ENCODE assay signal across 25 cellular contexts in genomic region chr17:83122834-83123233, GRCh38. TPM values are rescaled to one million over a fixed set of nuclear protein-coding genes. Genes with fewer than 3 reads are reported as not detected.
DNase-seq lines count a peak whose midpoint lies in the region; ATAC-seq and TF ChIP-seq lines count a peak whose summit lies in the region.
"Had no signal": no experiment of that assay in that cellular context is flagged by ENCODE, and none has a peak within 500 bp of the region (broad histone marks: within the 10 kb centered on the region; RNA-seq: fewer than 3 reads in every experiment).

No MANE protein-coding gene starts in this region.

- H3K9me3 ChIP-seq in heart left ventricle: no peaks in the 10 kb centered on the region
- H3K9me3 ChIP-seq in aorta (ENCODE audit: control insufficient read depth, low read length): no peaks in the 10 kb centered on the region
- H3K9me3 ChIP-seq: psoas muscle, SJCRH30 had no signal

- H3K27ac Mint-ChIP-seq in natural killer cell treated with Interleukin-12 subunit alpha and Interleukin-12 subunit beta and Interleukin-15 and Interleukin-18, amount 100 ng/mL, for 72 hours: peak overlapping the region; percentile 18 to 38
- H3K27ac Mint-ChIP-seq: activated naive CD4-positive, alpha-beta T cell treated with anti-CD3 and anti-CD28 coated beads, Interleukin-2, amount 50 U/mL, for 24 hours; activated T-cell treated with anti-CD3 and anti-CD28 coated beads, Interleukin-2, amount 50 U/mL, for 24 hours; HFFc6; memory B cell; nephron had no signal

- no peaks in the 10 kb centered on the region for H3K9me3 Mint-ChIP-seq in natural killer cell treated with Interleukin-12 subunit alpha and Interleukin-12 subunit beta and Interleukin-15 and Interleukin-18, amount 100 ng/mL, for 72 hours
- H3K9me3 Mint-ChIP-seq: activated naive CD4-positive, alpha-beta T cell treated with anti-CD3 and anti-CD28 coated beads, Interleukin-2, amount 50 U/mL, for 24 hours; activated T-cell treated with anti-CD3 and anti-CD28 coated beads, Interleukin-2, amount 50 U/mL, for 24 hours; CD8-positive, alpha-beta T cell; HFFc6 had no signal

- H3K27me3 ChIP-seq in heart left ventricle: peaks cover 0 to 4% (median 0%) of the 10 kb centered on the region in 9 donors
- no peaks in the 10 kb centered on the region for H3K27me3 ChIP-seq in aorta (ENCODE audit: control insufficient read depth in 1 of 2, insufficient read depth in 2 of 2, low read length in 1 of 2)

- no peak overlapping the region for H3K27ac ChIP-seq in heart left ventricle
- no peak overlapping the region for H3K27ac ChIP-seq in coronary artery
- H3K27ac ChIP-seq in aorta (ENCODE audit: low read depth in 1 of 2, low read length in 2 of 2): no peak overlapping the region
- H3K27ac ChIP-seq: hepatocyte, psoas muscle, SJCRH30, WERI-Rb-1 had no signal

- no peak for ATAC-seq in heart left ventricle
- ATAC-seq in natural killer cell treated with Interleukin-12 subunit alpha and Interleukin-12 subunit beta and Interleukin-15 and Interleukin-18, amount 100 ng/mL, for 72 hours: no peak
- peak; percentile 37 for ATAC-seq in aorta (ENCODE audit: low FRiP score)
- ATAC-seq in HG02884 (IDR thresholded peaks at IDR 0.05; ENCODE audit: unreplicated experiment): no peak
- ATAC-seq: CD8-positive, alpha-beta T cell had no signal

- H3K4me3 ChIP-seq in heart left ventricle (no peak overlapping the region), coronary artery (no peak overlapping the region), aorta (ENCODE audit: low read length in 2 of 2) (no peak overlapping the region)
- H3K4me3 ChIP-seq: hepatocyte, psoas muscle, SJCRH30 had no signal

- 72 to 84% (median 81%) methylated on average over 16 of the region's 16 CpGs for WGBS in heart left ventricle, 4 donors
- WGBS in aorta, 2 donors: 81 to 88% methylated on average over 16 of the region's 16 CpGs

- H3K36me3 ChIP-seq in heart left ventricle (no peaks in the 10 kb centered on the region), aorta (ENCODE audit: control insufficient read depth in 1 of 2, insufficient read depth in 2 of 2, low read length in 1 of 2) (no peaks in the 10 kb centered on the region)
- H3K36me3 ChIP-seq: SJCRH30, WERI-Rb-1 had no signal

- H3K4me1 ChIP-seq in heart left ventricle (peaks cover 0 to 24% (median 5%) of the 10 kb centered on the region in 12 donors), aorta (ENCODE audit: control insufficient read depth in 1 of 2, insufficient read depth in 2 of 2, low read length in 2 of 2) (no peaks in the 10 kb centered on the region)
- H3K4me1 ChIP-seq: psoas muscle had no signal

- TF ChIP-seq CTCF in heart left ventricle (IDR thresholded peaks at IDR 0.05): no peak
- no peak for TF ChIP-seq CTCF in coronary artery (IDR thresholded peaks at IDR 0.05)

- H3K27me3 Mint-ChIP-seq in natural killer cell treated with Interleukin-12 subunit alpha and Interleukin-12 subunit beta and Interleukin-15 and Interleukin-18, amount 100 ng/mL, for 72 hours: peaks cover 39 to 45% of the 10 kb centered on the region in 2 donors

- H3K36me3 Mint-ChIP-seq in natural killer cell treated with Interleukin-12 subunit alpha and Interleukin-12 subunit beta and Interleukin-15 and Interleukin-18, amount 100 ng/mL, for 72 hours: no peaks in the 10 kb centered on the region
- H3K36me3 Mint-ChIP-seq: activated naive CD4-positive, alpha-beta T cell treated with anti-CD3 and anti-CD28 coated beads, Interleukin-2, amount 50 U/mL, for 24 hours; CD8-positive, alpha-beta T cell; memory B cell had no signal

- DNase-seq in cardiac septum (ENCODE audit: low spot score) (peak; percentile 60), heart left ventricle (no peak), coronary artery (ENCODE audit: low spot score) (peak; percentile 62), aorta (peak; percentile 54 to 57), putamen (ENCODE audit: low spot score) (no peak), NOMO-1 (lab: John Stamatoyannopoulos, UW; ENCODE audit: unreplicated experiment in 2 of 2) (no peak)
- no peak for DNase-seq in natural killer cell treated with Interleukin-12 subunit alpha and Interleukin-12 subunit beta and Interleukin-15 and Interleukin-18, amount 100 ng/mL, for 72 hours (ENCODE audit: low spot score)
- DNase-seq: activated CD4-positive, alpha-beta T cell treated with anti-CD3 and anti-CD28 coated beads, Interleukin-2, amount 50 U/mL, for 48 hours; activated T-cell treated with anti-CD3 and anti-CD28 coated beads, Interleukin-2, amount 50 U/mL, for 24 hours; CD8-positive, alpha-beta T cell; DMS79; foreskin fibroblast; HFFc6; KBM-7; NCI-H1105; NCI-H524 treated with DMSO at 0.1 percent for 48 hours; SJCRH30; T-helper 2 cell; WERI-Rb-1 had no signal

- H3K4me1 Mint-ChIP-seq in natural killer cell treated with Interleukin-12 subunit alpha and Interleukin-12 subunit beta and Interleukin-15 and Interleukin-18, amount 100 ng/mL, for 72 hours (ENCODE audit: low read depth in 2 of 2): peaks cover 37 to 47% of the 10 kb centered on the region in 2 donors

- intact Hi-C loops in cardiac septum (cut with DNase I) (no loop called here), heart left ventricle (cut with DNase I) (no loop called here), aorta (cut with DNase I) (no loop called here)

- TF ChIP-seq POLR2A in heart left ventricle (IDR thresholded peaks at IDR 0.05): no peak

- H3K4me3 Mint-ChIP-seq in natural killer cell treated with Interleukin-12 subunit alpha and Interleukin-12 subunit beta and Interleukin-15 and Interleukin-18, amount 100 ng/mL, for 72 hours: no peak overlapping the region
- H3K4me3 Mint-ChIP-seq: activated naive CD4-positive, alpha-beta T cell treated with anti-CD3 and anti-CD28 coated beads, Interleukin-2, amount 50 U/mL, for 24 hours; activated T-cell treated with anti-CD3 and anti-CD28 coated beads, Interleukin-2, amount 50 U/mL, for 24 hours; CD8-positive, alpha-beta T cell; HFFc6; memory B cell had no signal

RNA-seq across cellular contexts. Expression of gene METRNL, which starts 43.4 kb away (rescaled TPM):
- 104 TPM for total RNA-seq in cardiac septum
- 100 to 1,000 TPM in 1 of 9 donors, 10 to 100 TPM in 8; 60.6 to 121 (median 79.5) TPM for total RNA-seq in heart left ventricle
- 100 to 1,000 TPM in 1 of 2 donors, 10 to 100 TPM in 1; 59.4 to 144 TPM for polyA plus RNA-seq in heart left ventricle
- 100 to 1,000 TPM; 179 to 208 TPM for total RNA-seq in natural killer cell treated with Interleukin-12 subunit alpha and Interleukin-12 subunit beta and Interleukin-15 and Interleukin-18, amount 100 ng/mL, for 72 hours
- total RNA-seq in aorta: 100 to 1,000 TPM; 126 to 176 TPM
- 10 to 100 TPM; 35.3 to 81.5 TPM for polyA plus RNA-seq in aorta

Comparison
In these comparisons a context has a peak if more than half of its experiments do, and no peak if none do; other contexts are left out.
1. DNase-seq: peak in cardiac septum (single experiment), coronary artery (single experiment) and aorta (2 of 2); none in heart left ventricle (0 of 5), natural killer cell treated with Interleukin-12 subunit alpha and Interleukin-12 subunit beta and Interleukin-15 and Interleukin-18, amount 100 ng/mL, for 72 hours (single experiment), putamen (single experiment) and NOMO-1 (0 of 2).